In the genomic region with DNA sequence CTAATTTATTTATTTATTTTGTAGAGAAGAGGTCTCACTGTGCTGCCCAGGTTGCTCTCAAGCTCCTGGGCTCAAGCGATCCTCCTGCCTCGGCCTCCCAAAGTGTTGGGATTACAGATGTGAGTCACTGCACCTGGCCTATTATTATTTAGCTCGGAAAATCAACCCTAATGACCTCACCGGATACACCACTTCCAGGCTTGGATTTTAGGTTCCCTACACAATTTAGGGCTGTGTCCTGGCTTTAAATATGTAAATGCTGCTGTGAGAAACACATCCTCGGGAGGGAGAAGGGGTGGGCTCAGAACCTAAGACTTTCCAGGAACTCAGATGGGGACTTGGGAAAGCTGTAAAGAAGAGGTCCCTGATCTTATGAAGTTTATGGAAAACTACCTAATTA, we compare ENCODE assay signal across 11 cellular contexts. TPM values are rescaled to one million over a fixed set of nuclear protein-coding genes. Genes with fewer than 3 reads are reported as not detected.
DNase-seq lines count a peak whose midpoint lies in the region; ATAC-seq and TF ChIP-seq lines count a peak whose summit lies in the region.
"Had no signal": no experiment of that assay in that cellular context is flagged by ENCODE, and none has a peak within 500 bp of the region (broad histone marks: within the 10 kb centered on the region; RNA-seq: fewer than 3 reads in every experiment).

No MANE protein-coding gene starts in this region.

- no peaks in the 10 kb centered on the region for H3K36me3 Mint-ChIP-seq in activated naive CD4-positive, alpha-beta T cell treated with anti-CD3 and anti-CD28 coated beads, Interleukin-2, amount 10 ng/mL, durations not matched to agents 7 days and 5 days
- no peaks in the 10 kb centered on the region for H3K36me3 Mint-ChIP-seq in activated naive CD4-positive, alpha-beta T cell treated with anti-CD3 and anti-CD28 coated beads, Interleukin-2, amount 50 U/mL, for 72 hours
- no peaks in the 10 kb centered on the region for H3K36me3 Mint-ChIP-seq in activated CD8-positive, alpha-beta T cell treated with anti-CD3 and anti-CD28 coated beads for 36 hours (ENCODE audit: low read depth)
- H3K36me3 Mint-ChIP-seq in stimulated activated memory B cell treated with anti-CD40 and anti-IgM and Interleukin-4, amounts not matched to agents 10 μg/mL and 1 μg/mL and 100 μg/mL, for 72 hours, result no peaks in the 10 kb centered on the region

- POLR2A ChIA-PET in activated CD8-positive, alpha-beta T cell treated with anti-CD3 and anti-CD28 coated beads for 36 hours (lab: Charles Lee), result no interaction called here

- no peak overlapping the region for H3K27ac ChIP-seq in hepatocyte
- H3K27ac ChIP-seq in esophagus muscularis mucosa (replicated peaks in 1 of 4), result no peak overlapping the region
- H3K27ac ChIP-seq: VCaP had no signal

- H3K36me3 ChIP-seq in hepatocyte (replicated peaks; ENCODE audit: insufficient read depth, low read depth) (no peaks in the 10 kb centered on the region), esophagus muscularis mucosa (no peaks in the 10 kb centered on the region)

- TF ChIP-seq EP300 in esophagus muscularis mucosa (IDR thresholded peaks at IDR 0.05), result no peak

- no peaks in the 10 kb centered on the region for H3K79me2 ChIP-seq in hepatocyte

- peaks cover 15% of the 10 kb centered on the region for H3K4me1 Mint-ChIP-seq in activated naive CD4-positive, alpha-beta T cell treated with anti-CD3 and anti-CD28 coated beads, Interleukin-2, amount 10 ng/mL, durations not matched to agents 7 days and 5 days
- peaks cover 7% of the 10 kb centered on the region for H3K4me1 Mint-ChIP-seq in activated CD8-positive, alpha-beta T cell treated with anti-CD3 and anti-CD28 coated beads for 36 hours (ENCODE audit: low read depth)
- H3K4me1 Mint-ChIP-seq in stimulated activated memory B cell treated with anti-CD40 and anti-IgM and Interleukin-4, amounts not matched to agents 10 μg/mL and 1 μg/mL and 100 μg/mL, for 72 hours, result peaks cover 6% of the 10 kb centered on the region

- no peaks in the 10 kb centered on the region for H4K20me1 ChIP-seq in hepatocyte (ENCODE audit: insufficient read depth, poor library complexity, severe bottlenecking)

- H2AFZ ChIP-seq in hepatocyte, result no peak overlapping the region

- no peak for DNase-seq in activated naive CD4-positive, alpha-beta T cell treated with anti-CD3 and anti-CD28 coated beads, Interleukin-2, amount 10 ng/mL, durations not matched to agents 7 days and 5 days
- no peak for DNase-seq in activated naive CD4-positive, alpha-beta T cell treated with anti-CD3 and anti-CD28 coated beads, Interleukin-2, amount 50 U/mL, for 72 hours (ENCODE audit: low spot score in 2 of 2)
- no peak for DNase-seq in activated CD8-positive, alpha-beta T cell treated with anti-CD3 and anti-CD28 coated beads for 36 hours
- DNase-seq in hepatocyte (ENCODE audit: low spot score), result no peak
- no peak for DNase-seq in COLO668 (lab: John Stamatoyannopoulos, UW; ENCODE audit: unreplicated experiment)
- DNase-seq in esophagus muscularis mucosa (ENCODE audit: extremely low spot score), result no peak
- DNase-seq: foreskin melanocyte had no signal

- peak overlapping the region; percentile 94 for H3K4me2 ChIP-seq in hepatocyte

- H3K4me3 Mint-ChIP-seq in activated naive CD4-positive, alpha-beta T cell treated with anti-CD3 and anti-CD28 coated beads, Interleukin-2, amount 10 ng/mL, durations not matched to agents 7 days and 5 days, result peak overlapping the region; percentile 73
- H3K4me3 Mint-ChIP-seq in activated CD8-positive, alpha-beta T cell treated with anti-CD3 and anti-CD28 coated beads for 36 hours, result peak overlapping the region; percentile 75
- H3K4me3 Mint-ChIP-seq in stimulated activated memory B cell treated with anti-CD40 and anti-IgM and Interleukin-4, amounts not matched to agents 10 μg/mL and 1 μg/mL and 100 μg/mL, for 72 hours, result peak overlapping the region; percentile 81

- no peak for ATAC-seq in activated naive CD4-positive, alpha-beta T cell treated with anti-CD3 and anti-CD28 coated beads, Interleukin-2, amount 50 U/mL, for 72 hours
- no peak for ATAC-seq in activated CD8-positive, alpha-beta T cell treated with anti-CD3 and anti-CD28 coated beads for 36 hours
- ATAC-seq in stimulated activated memory B cell treated with anti-CD40 and anti-IgM and Interleukin-4, amounts not matched to agents 10 μg/mL and 1 μg/mL and 100 μg/mL, for 72 hours, result no peak
- no peak for ATAC-seq in GM19328 (IDR thresholded peaks at IDR 0.05; ENCODE audit: unreplicated experiment)

- H3K27me3 Mint-ChIP-seq in activated naive CD4-positive, alpha-beta T cell treated with anti-CD3 and anti-CD28 coated beads, Interleukin-2, amount 10 ng/mL, durations not matched to agents 7 days and 5 days, result peaks cover 86% of the 10 kb centered on the region
- peaks cover 39% of the 10 kb centered on the region for H3K27me3 Mint-ChIP-seq in activated CD8-positive, alpha-beta T cell treated with anti-CD3 and anti-CD28 coated beads for 36 hours
- H3K27me3 Mint-ChIP-seq in stimulated activated memory B cell treated with anti-CD40 and anti-IgM and Interleukin-4, amounts not matched to agents 10 μg/mL and 1 μg/mL and 100 μg/mL, for 72 hours, result peaks cover 49% of the 10 kb centered on the region

- no peak overlapping the region for H3K27ac Mint-ChIP-seq in activated naive CD4-positive, alpha-beta T cell treated with anti-CD3 and anti-CD28 coated beads, Interleukin-2, amount 10 ng/mL, durations not matched to agents 7 days and 5 days
- H3K27ac Mint-ChIP-seq in activated naive CD4-positive, alpha-beta T cell treated with anti-CD3 and anti-CD28 coated beads, Interleukin-2, amount 50 U/mL, for 72 hours, result no peak overlapping the region
- no peak overlapping the region for H3K27ac Mint-ChIP-seq in activated CD8-positive, alpha-beta T cell treated with anti-CD3 and anti-CD28 coated beads for 36 hours
- H3K27ac Mint-ChIP-seq in stimulated activated memory B cell treated with anti-CD40 and anti-IgM and Interleukin-4, amounts not matched to agents 10 μg/mL and 1 μg/mL and 100 μg/mL, for 72 hours, result peak overlapping the region; percentile 31

- H3K4me1 ChIP-seq in hepatocyte (ENCODE audit: insufficient read depth) (no peaks in the 10 kb centered on the region), esophagus muscularis mucosa (peaks cover 13 to 21% (median 15%) of the 10 kb centered on the region in 4 donors)

- no peaks in the 10 kb centered on the region for H3K9me2 ChIP-seq in hepatocyte (replicated peaks; ENCODE audit: insufficient read depth)

- H3K4me3 ChIP-seq in hepatocyte (peak overlapping the region; percentile 54), esophagus muscularis mucosa (no peak overlapping the region)

- no peak for TF ChIP-seq POLR2A in esophagus muscularis mucosa (IDR thresholded peaks at IDR 0.05; ENCODE audit: low read depth)

- intact Hi-C loops in activated CD8-positive, alpha-beta T cell treated with anti-CD3 and anti-CD28 coated beads for 36 hours (cut with micrococcal nuclease), result no loop called here
- intact Hi-C loops in esophagus muscularis mucosa (cut with DNase I), result no loop called here

- H3K27me3 ChIP-seq in hepatocyte, result peaks cover 25% of the 10 kb centered on the region
- H3K27me3 ChIP-seq in esophagus muscularis mucosa, result peaks cover 0 to 79% (median 12%) of the 10 kb centered on the region in 4 donors

- CTCF ChIA-PET in activated naive CD4-positive, alpha-beta T cell treated with anti-CD3 and anti-CD28 coated beads, Interleukin-2, amount 10 ng/mL, durations not matched to agents 7 days and 5 days (lab: Charles Lee), result interaction anchor here (1.9 kb wide), 1 partner anchor 15 kb away, joined by 5 read pairs; no protein-coding TSS in a partner anchor
- CTCF ChIA-PET in activated CD8-positive, alpha-beta T cell treated with anti-CD3 and anti-CD28 coated beads for 36 hours (lab: Charles Lee), result interaction anchor here (2.3 kb wide), 1 partner anchor 14 kb away, joined by 20 read pairs; no protein-coding TSS in a partner anchor

- no peaks in the 10 kb centered on the region for H3K9me3 Mint-ChIP-seq in activated naive CD4-positive, alpha-beta T cell treated with anti-CD3 and anti-CD28 coated beads, Interleukin-2, amount 10 ng/mL, durations not matched to agents 7 days and 5 days
- H3K9me3 Mint-ChIP-seq in activated naive CD4-positive, alpha-beta T cell treated with anti-CD3 and anti-CD28 coated beads, Interleukin-2, amount 50 U/mL, for 72 hours, result no peaks in the 10 kb centered on the region
- H3K9me3 Mint-ChIP-seq in activated CD8-positive, alpha-beta T cell treated with anti-CD3 and anti-CD28 coated beads for 36 hours, result no peaks in the 10 kb centered on the region
- H3K9me3 Mint-ChIP-seq in stimulated activated memory B cell treated with anti-CD40 and anti-IgM and Interleukin-4, amounts not matched to agents 10 μg/mL and 1 μg/mL and 100 μg/mL, for 72 hours, result peaks cover 4% of the 10 kb centered on the region

- H3K9me3 ChIP-seq in hepatocyte (ENCODE audit: low read depth) (no peaks in the 10 kb centered on the region), esophagus muscularis mucosa (no peaks in the 10 kb centered on the region)

- no peak for TF ChIP-seq CTCF in activated CD8-positive, alpha-beta T cell treated with anti-CD3 and anti-CD28 coated beads for 36 hours (IDR thresholded peaks at IDR 0.05)
- TF ChIP-seq CTCF in hepatocyte (IDR thresholded peaks at IDR 0.05; ENCODE audit: poor library complexity), result no peak
- no peak for TF ChIP-seq CTCF in esophagus muscularis mucosa (IDR thresholded peaks at IDR 0.05)

- 52% methylated on average over 5 of the region's 5 CpGs for WGBS in hepatocyte (ENCODE audit: low lambda C conversion rate, missing lambda C conversion rate)
- WGBS in esophagus muscularis mucosa, result 37% methylated on average over 5 of the region's 5 CpGs

RNA-seq across cellular contexts. Expression of a gene that starts 51.0 kb away (rescaled TPM):
- total RNA-seq in activated naive CD4-positive, alpha-beta T cell treated with anti-CD3 and anti-CD28 coated beads, Interleukin-2, amount 50 U/mL, for 72 hours, result not detected
- total RNA-seq in activated CD8-positive, alpha-beta T cell treated with anti-CD3 and anti-CD28 coated beads for 36 hours, result not detected
- not detected in 2 replicates for total RNA-seq in hepatocyte
- not detected in 2 replicates for polyA plus RNA-seq in hepatocyte
- total RNA-seq in esophagus muscularis mucosa, result not detected
- polyA plus RNA-seq: BJ had no signal
